Comparison of ENCODE assay signal across 24 cellular contexts in the genomic region with DNA sequence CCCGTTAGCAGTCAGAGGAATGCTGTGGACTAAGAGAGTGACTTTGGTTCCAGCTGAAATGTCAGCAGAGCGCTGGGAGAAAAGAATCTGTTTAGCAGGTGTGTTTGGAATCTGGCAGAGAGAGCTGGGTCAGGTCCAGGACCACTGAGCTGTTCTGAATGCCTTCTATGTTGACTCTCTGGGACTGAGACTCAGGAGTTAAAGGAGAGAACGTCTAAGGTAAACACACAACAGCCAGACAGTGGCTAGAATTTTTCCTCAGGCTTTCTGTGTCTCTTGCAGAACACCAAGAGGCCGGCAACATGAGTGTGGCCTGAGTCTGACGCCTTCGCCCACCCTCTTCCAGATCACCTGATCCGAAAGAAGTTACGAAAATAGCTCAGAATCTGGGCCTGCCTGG.
DNase-seq lines count a peak whose midpoint lies in the region; ATAC-seq, FAIRE-seq and TF ChIP-seq lines count a peak whose summit lies in the region.
"Had no signal": no experiment of that assay in that cellular context is flagged by ENCODE, and none has a peak within 500 bp of the region (broad histone marks: within the 10 kb centered on the region; RNA-seq: fewer than 3 reads in every experiment).

No MANE protein-coding gene starts in this region.

- ATAC-seq in heart right ventricle (peak in 5 of 8 donors; percentile 46 to 74 (median 58)), omental fat pad (ENCODE audit: low FRiP score) (peak; percentile 23)
- ATAC-seq: SK-N-SH treated with all-trans-retinoic acid at 6 μM for 48 hours had no signal

- TF ChIP-seq POLR2A in uterus (IDR thresholded peaks at IDR 0.05) (no peak), GM12892 (IDR thresholded peaks at IDR 0.05; ENCODE audit: low read depth, low read length) (no peak)

- H3K9me3 Mint-ChIP-seq in MCF 10A (ENCODE audit: unreplicated experiment), result no peaks in the 10 kb centered on the region
- no peaks in the 10 kb centered on the region for H3K9me3 Mint-ChIP-seq in endothelial cell (ENCODE audit: unreplicated experiment)

- peaks cover 0 to 10% (median 4%) of the 10 kb centered on the region in 9 donors for H3K4me1 ChIP-seq in heart right ventricle
- no peaks in the 10 kb centered on the region for H3K4me1 ChIP-seq in uterus

- H3K27ac ChIP-seq in heart right ventricle, result peak overlapping the region in 5 of 10 donors; percentile 27 to 45 (median 38)
- H3K27ac ChIP-seq in uterus, result peak overlapping the region; percentile 13 to 31
- H3K27ac ChIP-seq: coronary artery, epithelial cell of prostate, neutrophil, Peyer's patch, skin epidermis had no signal

- H3K36me3 Mint-ChIP-seq in MCF 10A (ENCODE audit: insufficient read depth, unreplicated experiment) (no peaks in the 10 kb centered on the region), endothelial cell (ENCODE audit: low read depth, unreplicated experiment) (no peaks in the 10 kb centered on the region)

- intact Hi-C loops in MCF 10A (cut with micrococcal nuclease) (no loop called here), heart right ventricle (cut with DNase I) (no loop called here), uterus (cut with DNase I; ENCODE audit: low total_unique reads) (no loop called here)

- in situ Hi-C loops in T47D (cut with HindIII; ENCODE audit: low pct_unique_long_range_greater_than_20kb, low sequenced_read_pairs), result no loop called here

- no peaks in the 10 kb centered on the region for H3K27me3 Mint-ChIP-seq in MCF 10A (ENCODE audit: insufficient read depth, unreplicated experiment)
- H3K27me3 Mint-ChIP-seq in endothelial cell (ENCODE audit: unreplicated experiment), result no peaks in the 10 kb centered on the region

- no peak overlapping the region for H3K27ac Mint-ChIP-seq in MCF 10A (ENCODE audit: low read depth, unreplicated experiment)
- no peak overlapping the region for H3K27ac Mint-ChIP-seq in endothelial cell (ENCODE audit: unreplicated experiment)
- H3K27ac Mint-ChIP-seq: activated naive CD4-positive, alpha-beta T cell treated with anti-CD3 and anti-CD28 coated beads for 36 hours had no signal

- DNase-seq in T47D (ENCODE audit: low read depth in 1 of 2, low spot score in 1 of 2), result peak; percentile 38 to 96
- DNase-seq in MCF 10A (ENCODE audit: unreplicated experiment), result no peak
- DNase-seq in heart right ventricle, result no peak
- no peak for DNase-seq in omental fat pad (ENCODE audit: low spot score)
- DNase-seq in uterus, result no peak
- no peak for DNase-seq in pons (ENCODE audit: low spot score)
- DNase-seq in endothelial cell (ENCODE audit: low spot score), result no peak
- no peak for DNase-seq in GM12892 (ENCODE audit: insufficient read length)
- DNase-seq: activated CD4-positive, alpha-beta T cell treated with anti-CD3 and anti-CD28 coated beads for 48 hours; activated naive CD4-positive, alpha-beta T cell treated with anti-CD3 and anti-CD28 coated beads for 36 hours; C1 segment of cervical spinal cord; DMS53; GOT3; MM.1S; NCI-H1930; NCI-H526 treated with DMSO at 0.1 percent for 48 hours; Peyer's patch had no signal

- no peaks in the 10 kb centered on the region for H3K27me3 ChIP-seq in heart right ventricle
- no peaks in the 10 kb centered on the region for H3K27me3 ChIP-seq in uterus
- H3K27me3 ChIP-seq: neutrophil, Peyer's patch had no signal

- 42 to 44% methylated on average over 8 of the region's 8 CpGs for WGBS in heart right ventricle, 2 donors

- no peak for TF ChIP-seq CTCF in MCF 10A (IDR thresholded peaks at IDR 0.05; ENCODE audit: unreplicated experiment)
- no peak for TF ChIP-seq CTCF in heart right ventricle (IDR thresholded peaks at IDR 0.05)
- TF ChIP-seq CTCF in omental fat pad (IDR thresholded peaks at IDR 0.05), result no peak
- TF ChIP-seq CTCF in uterus (IDR thresholded peaks at IDR 0.05), result no peak
- TF ChIP-seq CTCF in endothelial cell (IDR thresholded peaks at IDR 0.05; ENCODE audit: unreplicated experiment), result no peak

- CTCF ChIA-PET in MCF 10A (lab: Yijun Ruan, JAX), result no interaction called here

- H3K4me3 ChIP-seq in heart right ventricle (no peak overlapping the region), uterus (no peak overlapping the region)
- H3K4me3 ChIP-seq: coronary artery, Peyer's patch, skin epidermis had no signal

- no TSS peak for BruUV-seq in MCF 10A (replicated peaks; lab: Mats Ljungman, UMichigan)

- POLR2A ChIA-PET in MCF 10A (lab: Yijun Ruan, JAX), result interaction anchor here (1.1 kb wide), 1 partner anchor 10 kb away, joined by 3 read pairs; no protein-coding TSS in a partner anchor

- H3K4me1 Mint-ChIP-seq in MCF 10A (ENCODE audit: insufficient read depth, unreplicated experiment), result no peaks in the 10 kb centered on the region
- peaks cover 21% of the 10 kb centered on the region for H3K4me1 Mint-ChIP-seq in endothelial cell (ENCODE audit: unreplicated experiment)

- no peak for FAIRE-seq in GM12892 (lab: Jason Lieb, UNC)
- FAIRE-seq: A204.1, astrocyte had no signal

- H3K4me3 Mint-ChIP-seq in MCF 10A (ENCODE audit: unreplicated experiment), result no peak overlapping the region
- H3K4me3 Mint-ChIP-seq in endothelial cell (ENCODE audit: unreplicated experiment), result no peak overlapping the region
- H3K4me3 Mint-ChIP-seq: activated naive CD4-positive, alpha-beta T cell treated with anti-CD3 and anti-CD28 coated beads for 36 hours had no signal

- no peaks in the 10 kb centered on the region for H3K36me3 ChIP-seq in heart right ventricle
- no peaks in the 10 kb centered on the region for H3K36me3 ChIP-seq in uterus
- H3K36me3 ChIP-seq: neutrophil, Peyer's patch had no signal

- H3K9me3 ChIP-seq in heart right ventricle (no peaks in the 10 kb centered on the region), uterus (no peaks in the 10 kb centered on the region)
- H3K9me3 ChIP-seq: neutrophil, Peyer's patch had no signal

Comparison
In these comparisons a context has a peak if more than half of its experiments do, and no peak if none do; other contexts are left out.
1. DNase-seq: peak in T47D (2 of 2); none in MCF 10A (single experiment), heart right ventricle (0 of 2), omental fat pad (single experiment), uterus (0 of 2), pons (single experiment), endothelial cell (single experiment) and GM12892 (single experiment).